Comparison of ENCODE assay signal across 21 cellular contexts in genomic region chr6:167134448-167135328, GRCh38. TPM values are rescaled to one million over a fixed set of nuclear protein-coding genes. Genes with fewer than 3 reads are reported as not detected.
DNase-seq lines count a peak whose midpoint lies in the region; ATAC-seq, FAIRE-seq and TF ChIP-seq lines count a peak whose summit lies in the region.
"Had no signal": no experiment of that assay in that cellular context is flagged by ENCODE, and none has a peak within 500 bp of the region (broad histone marks: within the 10 kb centered on the region; RNA-seq: fewer than 3 reads in every experiment).

No MANE protein-coding gene starts in this region.

- H3K9me2 ChIP-seq in hepatocyte (replicated peaks; ENCODE audit: insufficient read depth): no peaks in the 10 kb centered on the region
- H3K9me2 ChIP-seq: SK-N-SH had no signal

- in situ Hi-C loops in gastrocnemius medialis (cut with MboI; ENCODE audit: low sequenced_read_pairs in 4 of 4): loop anchor here in 2 of 4 donors (25.0 kb wide), 1 partner anchor 347 kb away; no protein-coding TSS in a partner anchor

- BruUV-seq in Calu3 (replicated peaks; lab: Mats Ljungman, UMichigan): no TSS peak

- no peak overlapping the region for H2AFZ ChIP-seq in hepatocyte

- H3K27ac Mint-ChIP-seq in Calu3 (ENCODE audit: unreplicated experiment) (no peak overlapping the region), progenitor cell of endocrine pancreas (peak overlapping the region; percentile 44)

- peaks cover 6% of the 10 kb centered on the region for H3K4me1 ChIP-seq in hepatocyte (ENCODE audit: insufficient read depth)
- no peaks in the 10 kb centered on the region for H3K4me1 ChIP-seq in gastrocnemius medialis
- H3K4me1 ChIP-seq: Caco-2 had no signal

- no peaks in the 10 kb centered on the region for H4K20me1 ChIP-seq in hepatocyte (ENCODE audit: insufficient read depth, poor library complexity, severe bottlenecking)
- H4K20me1 ChIP-seq: BLaER1 treated with 17β-estradiol and CSF1 and Interleukin-3, amounts not matched to agents 10 nM and 100 nM had no signal

- H3K4me3 ChIP-seq in hepatocyte: no peak overlapping the region
- H3K4me3 ChIP-seq in gastrocnemius medialis: no peak overlapping the region
- H3K4me3 ChIP-seq: BLaER1 treated with 17β-estradiol and CSF1 and Interleukin-3, amounts not matched to agents 10 nM and 100 nM; MG63 had no signal

- FAIRE-seq in RCC 7860 (lab: Jason Lieb, UNC): no peak

- H3K4me2 ChIP-seq in hepatocyte: peak overlapping the region; percentile 51
- H3K4me2 ChIP-seq: BLaER1 treated with 17β-estradiol and CSF1 and Interleukin-3, amounts not matched to agents 10 nM and 100 nM; KMS-11; SK-N-SH had no signal

- H3K79me2 ChIP-seq in hepatocyte: no peaks in the 10 kb centered on the region

- no peak for ATAC-seq in gastrocnemius medialis
- ATAC-seq: Panc1 had no signal

- intact Hi-C loops in Calu3 (cut with micrococcal nuclease; ENCODE audit: unreplicated experiment) (no loop called here), gastrocnemius medialis (cut with DNase I; ENCODE audit: low total_unique reads) (no loop called here)

- H3K27ac ChIP-seq in hepatocyte (peak overlapping the region; percentile 62), gastrocnemius medialis (no peak overlapping the region)
- H3K27ac ChIP-seq: BLaER1 treated with 17β-estradiol and CSF1 and Interleukin-3, amounts not matched to agents 10 nM and 100 nM; HL-60; KMS-11 had no signal

- TF ChIP-seq POLR2A in gastrocnemius medialis (IDR thresholded peaks at IDR 0.05): no peak

- H3K4me3 Mint-ChIP-seq in Calu3 (ENCODE audit: low read depth, unreplicated experiment) (no peak overlapping the region), progenitor cell of endocrine pancreas (ENCODE audit: low read depth) (no peak overlapping the region)

- no peaks in the 10 kb centered on the region for H3K9me3 Mint-ChIP-seq in Calu3 (ENCODE audit: low read depth, unreplicated experiment)
- no peaks in the 10 kb centered on the region for H3K9me3 Mint-ChIP-seq in progenitor cell of endocrine pancreas (ENCODE audit: low read depth)

- H3K4me1 Mint-ChIP-seq in Calu3 (ENCODE audit: low read depth, unreplicated experiment) (no peaks in the 10 kb centered on the region), progenitor cell of endocrine pancreas (ENCODE audit: low read depth) (peaks cover 9% of the 10 kb centered on the region)

- DNase-seq in Calu3 (peak; percentile 28), RCC 7860 (ENCODE audit: low spot score) (peak; percentile 33), hepatocyte (ENCODE audit: low spot score) (peak; percentile 66), progenitor cell of endocrine pancreas (ENCODE audit: low spot score, unreplicated experiment) (no peak), COR-L47 (lab: John Stamatoyannopoulos, UW) (no peak), gastrocnemius medialis (no peak)
- no peak for DNase-seq in central memory CD4-positive, alpha-beta T cell
- DNase-seq: Caco-2, DND-41, GDM1, MG63, NCI-H1105 treated with DMSO at 0.1 percent for 48 hours, NCI-H187, NCI-H774, Right ventricle myocardium superior, SK-N-SH had no signal

- CTCF ChIA-PET in Calu3 (lab: Charles Lee): no interaction called here

- H3K9me3 ChIP-seq in hepatocyte (ENCODE audit: low read depth): no peaks in the 10 kb centered on the region
- H3K9me3 ChIP-seq in gastrocnemius medialis: no peaks in the 10 kb centered on the region
- H3K9me3 ChIP-seq: BLaER1 treated with 17β-estradiol and CSF1 and Interleukin-3, amounts not matched to agents 10 nM and 100 nM; Caco-2; MG63; SK-N-SH had no signal

- H3K27me3 Mint-ChIP-seq in Calu3 (ENCODE audit: unreplicated experiment): peaks cover 74% of the 10 kb centered on the region
- peaks cover 8% of the 10 kb centered on the region for H3K27me3 Mint-ChIP-seq in progenitor cell of endocrine pancreas

- TF ChIP-seq CTCF in Calu3 (IDR thresholded peaks at IDR 0.05; ENCODE audit: unreplicated experiment) (no peak), hepatocyte (IDR thresholded peaks at IDR 0.05; ENCODE audit: poor library complexity) (no peak), progenitor cell of endocrine pancreas (IDR thresholded peaks at IDR 0.05; ENCODE audit: unreplicated experiment) (no peak), gastrocnemius medialis (IDR thresholded peaks at IDR 0.05 in 4 of 5, conservative IDR thresholded peaks at IDR 0.05 in 1 of 5) (no peak)

- 79% methylated on average over 23 of the region's 23 CpGs for WGBS in hepatocyte (ENCODE audit: low lambda C conversion rate, missing lambda C conversion rate)

- H3K27me3 ChIP-seq in hepatocyte (no peaks in the 10 kb centered on the region), gastrocnemius medialis (peaks cover 0 to 4% (median 0%) of the 10 kb centered on the region in 3 donors)
- H3K27me3 ChIP-seq: BLaER1 treated with 17β-estradiol and CSF1 and Interleukin-3, amounts not matched to agents 10 nM and 100 nM; MG63 had no signal

- no peaks in the 10 kb centered on the region for H3K36me3 ChIP-seq in hepatocyte (replicated peaks; ENCODE audit: insufficient read depth, low read depth)
- no peaks in the 10 kb centered on the region for H3K36me3 ChIP-seq in gastrocnemius medialis
- H3K36me3 ChIP-seq: BLaER1 treated with 17β-estradiol and CSF1 and Interleukin-3, amounts not matched to agents 10 nM and 100 nM; MG63 had no signal

- peaks cover 3% of the 10 kb centered on the region for H3K36me3 Mint-ChIP-seq in Calu3 (ENCODE audit: insufficient read depth, unreplicated experiment)
- no peaks in the 10 kb centered on the region for H3K36me3 Mint-ChIP-seq in progenitor cell of endocrine pancreas (ENCODE audit: insufficient read depth)

RNA-seq across cellular contexts. Expression of gene CCR6, which starts 11.8 kb away (rescaled TPM):
- not detected in 2 replicates for total RNA-seq in Calu3 (2022)
- 2.0 and 2.6 TPM in 2 replicates for total RNA-seq in hepatocyte
- polyA plus RNA-seq in hepatocyte: 0.70 and 1.7 TPM in 2 replicates
- total RNA-seq in progenitor cell of endocrine pancreas: not detected in 2 replicates
- total RNA-seq in gastrocnemius medialis: not detected
- total RNA-seq: Caco-2, Right ventricle myocardium superior had no signal
- polyA plus RNA-seq: SK-N-SH had no signal

RNA-seq across cellular contexts. Expression of gene GPR31, which starts 23.1 kb away (rescaled TPM):
- total RNA-seq in Calu3 (2022) (not detected in 2 replicates), hepatocyte (not detected in 2 replicates), progenitor cell of endocrine pancreas (not detected in 2 replicates), gastrocnemius medialis (not detected)
- polyA plus RNA-seq in hepatocyte: not detected in 2 replicates
- total RNA-seq: Caco-2; Right ventricle myocardium superior; T-helper 1 cell treated with Interleukin-12 subunit alpha and Interleukin-12 subunit beta and Interleukin-4 antibody, amounts not matched to agents 30 ng/mL and 1 ng/mL, for 36 hours had no signal
- polyA plus RNA-seq: SK-N-SH had no signal

Comparison
In these comparisons a context has a peak if more than half of its experiments do, and no peak if none do; other contexts are left out.
1. DNase-seq: peak in Calu3 (single experiment), RCC 7860 (single experiment) and hepatocyte (single experiment); none in progenitor cell of endocrine pancreas (single experiment), COR-L47 (single experiment), central memory CD4-positive, alpha-beta T cell (single experiment) and gastrocnemius medialis (0 of 2).